In genomic region chr20:25251558-25251957, GRCh38 we compare ENCODE assay signal across 16 cellular contexts. TPM values are rescaled to one million over a fixed set of nuclear protein-coding genes. Genes with fewer than 3 reads are reported as not detected.
DNase-seq lines count a peak whose midpoint lies in the region; ATAC-seq, FAIRE-seq and TF ChIP-seq lines count a peak whose summit lies in the region.
"Had no signal": no experiment of that assay in that cellular context is flagged by ENCODE, and none has a peak within 500 bp of the region (broad histone marks: within the 10 kb centered on the region; RNA-seq: fewer than 3 reads in every experiment).

No MANE protein-coding gene starts in this region.

- H3F3A ChIP-seq in neural cell (ENCODE audit: insufficient read depth, low read length, poor library complexity, severe bottlenecking), result peaks cover 5% of the 10 kb centered on the region

- peaks cover 51% of the 10 kb centered on the region for H3K79me2 ChIP-seq in HepG2 (ENCODE audit: insufficient read depth, low read length)
- H3K79me2 ChIP-seq in neural cell (replicated peaks; ENCODE audit: insufficient read depth, low read length), result peaks cover 63% of the 10 kb centered on the region

- no peak for DNase-seq in HepG2 (ENCODE audit: low spot score)
- DNase-seq in right lobe of liver, result no peak
- DNase-seq in endodermal cell, result peak; percentile 38
- no peak for DNase-seq in stimulated activated naive CD4-positive, alpha-beta T cell treated with Interleukin-2 at 50 U/mL for 16 hours (lab: John Stamatoyannopoulos, UW)
- DNase-seq in NCI-H2196 treated with DMSO at 0.1 percent for 48 hours (lab: John Stamatoyannopoulos, UW; ENCODE audit: unreplicated experiment), result no peak
- DNase-seq: activated naive CD4-positive, alpha-beta T cell treated with anti-CD3 and anti-CD28 coated beads, Interleukin-2, amount 10 ng/mL, durations not matched to agents 7 days and 5 days; NCI-H1105; trophoblast cell had no signal

- H3K9me2 ChIP-seq in neural cell (ENCODE audit: insufficient read depth, low read length), result no peaks in the 10 kb centered on the region

- peaks cover 2% of the 10 kb centered on the region for H3K27me3 Mint-ChIP-seq in endodermal cell (ENCODE audit: insufficient read depth)

- H4K20me1 ChIP-seq in HepG2 (ENCODE audit: insufficient read depth, low read length), result no peaks in the 10 kb centered on the region
- H4K20me1 ChIP-seq in neural cell (ENCODE audit: insufficient read depth), result no peaks in the 10 kb centered on the region

- H3K4me2 ChIP-seq in HepG2 (ENCODE audit: low read depth, low read length) (no peak overlapping the region), neural cell (ENCODE audit: low read length) (no peak overlapping the region)
- H3K4me2 ChIP-seq: smooth muscle cell had no signal

- peaks cover 2 to 8% of the 10 kb centered on the region in 2 experiments; a peak in 2 of 5 replicates for H3K36me3 ChIP-seq in HepG2 (replicated peaks in 1 of 2; ENCODE audit: control insufficient read depth in 1 of 2, insufficient read depth in 2 of 2, low read length in 2 of 2)
- no peaks in the 10 kb centered on the region for H3K36me3 ChIP-seq in right lobe of liver
- peaks cover 21% of the 10 kb centered on the region for H3K36me3 ChIP-seq in endodermal cell (ENCODE audit: control insufficient read depth, insufficient read depth, low read length)
- no peaks in the 10 kb centered on the region for H3K36me3 ChIP-seq in neural cell (ENCODE audit: insufficient read depth, low read length)

- H3K27ac Mint-ChIP-seq in endodermal cell, result no peak overlapping the region
- H3K27ac Mint-ChIP-seq: activated naive CD4-positive, alpha-beta T cell treated with anti-CD3 and anti-CD28 coated beads, Interleukin-2, amount 10 ng/mL, durations not matched to agents 7 days and 5 days; dendritic cell treated with granulocyte-macrophage colony-stimulating factor and Interleukin-4, amounts not matched to agents 40 ng/mL and 50 ng/mL, for 4 days had no signal

- H3K9ac ChIP-seq in HepG2 (ENCODE audit: insufficient read depth, low read depth, low read length) (no peak overlapping the region), endodermal cell (ENCODE audit: extremely low read depth, low read length, poor library complexity, severe bottlenecking) (no peak overlapping the region), neural cell (ENCODE audit: low read length) (no peak overlapping the region)

- H3K4me3 Mint-ChIP-seq in endodermal cell, result no peak overlapping the region
- H3K4me3 Mint-ChIP-seq: activated naive CD4-positive, alpha-beta T cell treated with anti-CD3 and anti-CD28 coated beads, Interleukin-2, amount 10 ng/mL, durations not matched to agents 7 days and 5 days; dendritic cell treated with granulocyte-macrophage colony-stimulating factor and Interleukin-4, amounts not matched to agents 40 ng/mL and 50 ng/mL, for 4 days had no signal

- no TSS peak for BruUV-seq in HepG2 (replicated peaks; lab: Mats Ljungman, UMichigan)

- CTCF ChIA-PET in HepG2 (lab: Yijun Ruan, JAX; ENCODE audit: low intra/inter-chr PET ratio, low total read pairs), result no interaction called here

- no peak for TF ChIP-seq EP300 in HepG2 (IDR thresholded peaks at IDR 0.05; ENCODE audit: low read depth in 2 of 2, low read length in 2 of 2)
- no peak for TF ChIP-seq EP300 in HepG2 (CRISPR knock-in tag; IDR thresholded peaks at IDR 0.05; ENCODE audit: borderline replicate concordance)
- no peak for TF ChIP-seq EP300 in neural cell (conservative IDR thresholded peaks at IDR 0.05; ENCODE audit: poor library complexity, severe bottlenecking)

- H3K4me1 ChIP-seq in HepG2 (ENCODE audit: insufficient read depth, low read length) (peaks cover 49% of the 10 kb centered on the region), right lobe of liver (peaks cover 0 to 18% (median 7%) of the 10 kb centered on the region in 4 donors), endodermal cell (ENCODE audit: control insufficient read depth, insufficient read depth, low read length) (peaks cover 2% of the 10 kb centered on the region)

- no peak for FAIRE-seq in HepG2 (lab: Jason Lieb, UNC)
- FAIRE-seq: GM12878, HTR-8/SVneo, islet of Langerhans had no signal

- H3K4me3 ChIP-seq in HepG2 (replicated peaks in 1 of 3; ENCODE audit: insufficient read depth in 1 of 3, low read depth in 2 of 3, low read length in 3 of 3), result no peak overlapping the region
- H3K4me3 ChIP-seq in right lobe of liver, result no peak overlapping the region
- H3K4me3 ChIP-seq in endodermal cell (ENCODE audit: low read length), result no peak overlapping the region
- H3K4me3 ChIP-seq in neural cell (ENCODE audit: low read length), result peak overlapping the region; percentile 95
- H3K4me3 ChIP-seq: GM12878, smooth muscle cell had no signal

- in situ Hi-C loops in HepG2 (cut with HindIII; ENCODE audit: extremely low pct_ligation_motif_present, low pct_unique_long_range_greater_than_20kb), result no loop called here

- H3K27me3 ChIP-seq in HepG2 (ENCODE audit: control insufficient read depth in 1 of 2, insufficient read depth in 2 of 2, low read length in 2 of 2) (peaks cover 0 to 3% of the 10 kb centered on the region in 2 experiments; a peak in 1 of 5 replicates), right lobe of liver (no peaks in the 10 kb centered on the region), endodermal cell (ENCODE audit: control insufficient read depth, insufficient read depth, low read length, poor library complexity, severe bottlenecking) (no peaks in the 10 kb centered on the region), neural cell (ENCODE audit: insufficient read depth, low read depth, low read length) (no peaks in the 10 kb centered on the region)

- TF ChIP-seq POLR2A in HepG2 (IDR thresholded peaks at IDR 0.05; ENCODE audit: insufficient read depth in 1 of 2, low read depth in 2 of 2, low read length in 2 of 2) (no peak), right lobe of liver (IDR thresholded peaks at IDR 0.05) (no peak)

- POLR2A ChIA-PET in HepG2 (lab: Yijun Ruan, JAX), result interaction anchor here (1.7 kb wide), 1 partner anchor 58 kb away, joined by 3 read pairs; no protein-coding TSS in a partner anchor

- H3K36me3 Mint-ChIP-seq in endodermal cell (ENCODE audit: low read depth), result peaks cover 5% of the 10 kb centered on the region

- intact Hi-C loops in HepG2 (cut with micrococcal nuclease; ENCODE audit: unreplicated experiment), result no loop called here
- intact Hi-C loops in right lobe of liver (cut with DNase I), result no loop called here

- H3K9me3 Mint-ChIP-seq in endodermal cell, result no peaks in the 10 kb centered on the region
- H3K9me3 Mint-ChIP-seq: activated naive CD4-positive, alpha-beta T cell treated with anti-CD3 and anti-CD28 coated beads, Interleukin-2, amount 10 ng/mL, durations not matched to agents 7 days and 5 days; dendritic cell treated with granulocyte-macrophage colony-stimulating factor and Interleukin-4, amounts not matched to agents 40 ng/mL and 50 ng/mL, for 4 days had no signal

- TF ChIP-seq CTCF in HepG2 (CRISPR knock-in tag; IDR thresholded peaks at IDR 0.05) (no peak), right lobe of liver (IDR thresholded peaks at IDR 0.05) (no peak), endodermal cell (conservative IDR thresholded peaks at IDR 0.05) (no peak), neural cell (IDR thresholded peaks at IDR 0.05; ENCODE audit: poor library complexity, severe bottlenecking) (no peak)

- ATAC-seq in HepG2 (no peak), right lobe of liver (no peak), HG03139 (IDR thresholded peaks at IDR 0.05; ENCODE audit: unreplicated experiment) (no peak), GM21737 (IDR thresholded peaks at IDR 0.05; ENCODE audit: unreplicated experiment) (no peak)
- ATAC-seq: GM12878 had no signal

- no peak for TF ChIP-seq RAD21 in HepG2 (CRISPR knock-in tag; IDR thresholded peaks at IDR 0.05)
- no peak for TF ChIP-seq RAD21 in neural cell (conservative IDR thresholded peaks at IDR 0.05)

- no peak overlapping the region for H3K27ac ChIP-seq in HepG2 (ENCODE audit: extremely low read length, insufficient read depth, low read length)
- H3K27ac ChIP-seq in right lobe of liver, result no peak overlapping the region
- no peak overlapping the region for H3K27ac ChIP-seq in endodermal cell (ENCODE audit: low read depth, low read length)
- H3K27ac ChIP-seq in neural cell (ENCODE audit: low read length), result no peak overlapping the region

- 79% methylated on average over 4 of the region's 4 CpGs for WGBS in HepG2 (ENCODE audit: low lambda C conversion rate)
- 100% methylated on average over 1 of the region's 4 CpGs for WGBS in right lobe of liver (ENCODE audit: insufficient coverage, low coverage, low lambda C conversion rate, missing lambda C conversion rate)
- WGBS in endodermal cell (ENCODE audit: insufficient coverage in 1 of 2, insufficient read length in 1 of 2), 2 experiments, result 89 to 90% methylated on average over 4 of the region's 4 CpGs

- peaks cover 46% of the 10 kb centered on the region for H3K4me1 Mint-ChIP-seq in endodermal cell

- H2AFZ ChIP-seq in HepG2 (ENCODE audit: low read length) (no peak overlapping the region), neural cell (ENCODE audit: low read depth, low read length) (no peak overlapping the region)

- H3K9me3 ChIP-seq in HepG2 (ENCODE audit: low read length), result no peaks in the 10 kb centered on the region
- H3K9me3 ChIP-seq in right lobe of liver, result no peaks in the 10 kb centered on the region
- no peaks in the 10 kb centered on the region for H3K9me3 ChIP-seq in endodermal cell (ENCODE audit: control insufficient read depth, low read length)
- H3K9me3 ChIP-seq in neural cell (ENCODE audit: low read length), result no peaks in the 10 kb centered on the region

RNA-seq across cellular contexts. Expression of gene PYGB, which starts 3.7 kb away (rescaled TPM):
- total RNA-seq in HepG2 (2016; rRNA removed; fragmentation: Illumina TruSeq; extraction: Trizol) (82.0 and 86.3 TPM in 2 replicates), right lobe of liver (10 to 100 TPM in 3 of 6 experiments, 1 to 10 TPM in 3; 6.6 to 27.4 (median 13.2) TPM), endodermal cell (10 to 100 TPM; 59.3 to 66.8 TPM)
- total RNA-seq in HepG2 (2016; cell fraction: cytosol; rRNA removed; fragmentation: Illumina TruSeq; extraction: Trizol; ENCODE audit: low read depth), result 5.4 and 6.5 TPM in 2 replicates
- total RNA-seq in HepG2 (2016; cell fraction: insoluble cytoplasmic fraction; rRNA removed; fragmentation: Illumina TruSeq; extraction: Trizol), result 69.1 and 89.6 TPM in 2 replicates
- 18.0 and 19.5 TPM in 2 replicates for total RNA-seq in HepG2 (2016; cell fraction: membrane; rRNA removed; fragmentation: Illumina TruSeq; extraction: Trizol)
- total RNA-seq in HepG2 (2016; cell fraction: nucleus; rRNA removed; fragmentation: Illumina TruSeq; extraction: Trizol), result 59.8 and 63.0 TPM in 2 replicates
- polyA plus RNA-seq in HepG2 (2011; rRNA removed) (24.2 and 37.5 TPM in 2 replicates), neural cell (70.5 and 77.9 TPM in 2 replicates)
- polyA plus RNA-seq in HepG2 (2011; cell fraction: cytosol; rRNA removed), result 24.4 and 27.4 TPM in 2 replicates
- polyA plus RNA-seq in HepG2 (2011; cell fraction: nucleus; rRNA removed), result 111 and 112 TPM in 2 replicates
- 26.9 and 46.5 TPM in 2 replicates for polyA plus RNA-seq in HepG2 (2012)
- 3.5 TPM in 2 replicates for polyA plus RNA-seq in HepG2 (2016; cell fraction: cytosol; fragmentation: Illumina TruSeq; extraction: Trizol; ENCODE audit: low read depth)
- polyA plus RNA-seq in HepG2 (2016; cell fraction: insoluble cytoplasmic fraction; fragmentation: Illumina TruSeq; extraction: Trizol; ENCODE audit: low read depth), result 45.7 and 58.6 TPM in 2 replicates
- 7.2 and 9.8 TPM in 2 replicates for polyA plus RNA-seq in HepG2 (2016; cell fraction: membrane; fragmentation: Illumina TruSeq; extraction: Trizol; ENCODE audit: low read depth)
- polyA plus RNA-seq in HepG2 (2016; cell fraction: nucleus; fragmentation: Illumina TruSeq; extraction: Trizol; ENCODE audit: insufficient read depth, low read depth), result 79.7 and 85.5 TPM in 2 replicates
- polyA minus RNA-seq in HepG2 (2011; rRNA and poly(A)+ RNA removed; ENCODE audit: low replicate concordance), result 26.5 and 80.5 TPM in 2 replicates
- 36.1 and 38.1 TPM in 2 replicates for polyA minus RNA-seq in HepG2 (2011; cell fraction: cytosol; rRNA and poly(A)+ RNA removed)
- 27.9 and 31.3 TPM in 2 replicates for polyA minus RNA-seq in HepG2 (2011; cell fraction: nucleus; rRNA and poly(A)+ RNA removed)
- polyA plus RNA-seq in endodermal cell (2013, experiment 1 of 2), result 48.4 TPM
- polyA plus RNA-seq in endodermal cell (2013, experiment 2 of 2), result 48.7 TPM
- 91.0 and 103 TPM in 2 replicates for polyA minus RNA-seq in neural cell

RNA-seq across cellular contexts. Expression of gene ENTPD6, which starts 56.0 kb away (rescaled TPM):
- 98.4 and 164 TPM in 2 replicates for total RNA-seq in HepG2 (2016; rRNA removed; fragmentation: Illumina TruSeq; extraction: Trizol)
- total RNA-seq in HepG2 (2016; cell fraction: cytosol; rRNA removed; fragmentation: Illumina TruSeq; extraction: Trizol; ENCODE audit: low read depth), result 67.6 and 72.5 TPM in 2 replicates
- 90.5 and 177 TPM in 2 replicates for total RNA-seq in HepG2 (2016; cell fraction: insoluble cytoplasmic fraction; rRNA removed; fragmentation: Illumina TruSeq; extraction: Trizol)
- total RNA-seq in HepG2 (2016; cell fraction: membrane; rRNA removed; fragmentation: Illumina TruSeq; extraction: Trizol), result 139 and 152 TPM in 2 replicates
- total RNA-seq in HepG2 (2016; cell fraction: nucleus; rRNA removed; fragmentation: Illumina TruSeq; extraction: Trizol), result 149 and 161 TPM in 2 replicates
- polyA plus RNA-seq in HepG2 (2011; rRNA removed), result 172 and 221 TPM in 2 replicates
- 185 and 213 TPM in 2 replicates for polyA plus RNA-seq in HepG2 (2011; cell fraction: cytosol; rRNA removed)
- polyA plus RNA-seq in HepG2 (2011; cell fraction: nucleus; rRNA removed), result 538 and 633 TPM in 2 replicates
- 90.9 and 112 TPM in 2 replicates for polyA plus RNA-seq in HepG2 (2012)
- 59.4 and 67.7 TPM in 2 replicates for polyA plus RNA-seq in HepG2 (2016; cell fraction: cytosol; fragmentation: Illumina TruSeq; extraction: Trizol; ENCODE audit: low read depth)
- 85.6 and 91.9 TPM in 2 replicates for polyA plus RNA-seq in HepG2 (2016; cell fraction: insoluble cytoplasmic fraction; fragmentation: Illumina TruSeq; extraction: Trizol; ENCODE audit: low read depth)
- polyA plus RNA-seq in HepG2 (2016; cell fraction: membrane; fragmentation: Illumina TruSeq; extraction: Trizol; ENCODE audit: low read depth), result 104 and 119 TPM in 2 replicates
- polyA plus RNA-seq in HepG2 (2016; cell fraction: nucleus; fragmentation: Illumina TruSeq; extraction: Trizol; ENCODE audit: insufficient read depth, low read depth), result 320 and 321 TPM in 2 replicates
- polyA minus RNA-seq in HepG2 (2011; rRNA and poly(A)+ RNA removed; ENCODE audit: low replicate concordance), result 25.3 and 228 TPM in 2 replicates
- 56.6 and 60.3 TPM in 2 replicates for polyA minus RNA-seq in HepG2 (2011; cell fraction: cytosol; rRNA and poly(A)+ RNA removed)
- polyA minus RNA-seq in HepG2 (2011; cell fraction: nucleus; rRNA and poly(A)+ RNA removed), result 98.2 and 106 TPM in 2 replicates
- total RNA-seq in right lobe of liver, result 10 to 100 TPM; 28.8 to 48.4 (median 34.6) TPM
- 10 to 100 TPM; 77.1 to 93.6 TPM for total RNA-seq in endodermal cell
- 49.8 TPM for polyA plus RNA-seq in endodermal cell (2013, experiment 1 of 2)
- 44.7 TPM for polyA plus RNA-seq in endodermal cell (2013, experiment 2 of 2)
- 143 and 184 TPM in 2 replicates for polyA plus RNA-seq in neural cell
- polyA minus RNA-seq in neural cell, result 90.6 and 111 TPM in 2 replicates
